9 cellular contexts compared by ENCODE assay signal in the genomic region with DNA sequence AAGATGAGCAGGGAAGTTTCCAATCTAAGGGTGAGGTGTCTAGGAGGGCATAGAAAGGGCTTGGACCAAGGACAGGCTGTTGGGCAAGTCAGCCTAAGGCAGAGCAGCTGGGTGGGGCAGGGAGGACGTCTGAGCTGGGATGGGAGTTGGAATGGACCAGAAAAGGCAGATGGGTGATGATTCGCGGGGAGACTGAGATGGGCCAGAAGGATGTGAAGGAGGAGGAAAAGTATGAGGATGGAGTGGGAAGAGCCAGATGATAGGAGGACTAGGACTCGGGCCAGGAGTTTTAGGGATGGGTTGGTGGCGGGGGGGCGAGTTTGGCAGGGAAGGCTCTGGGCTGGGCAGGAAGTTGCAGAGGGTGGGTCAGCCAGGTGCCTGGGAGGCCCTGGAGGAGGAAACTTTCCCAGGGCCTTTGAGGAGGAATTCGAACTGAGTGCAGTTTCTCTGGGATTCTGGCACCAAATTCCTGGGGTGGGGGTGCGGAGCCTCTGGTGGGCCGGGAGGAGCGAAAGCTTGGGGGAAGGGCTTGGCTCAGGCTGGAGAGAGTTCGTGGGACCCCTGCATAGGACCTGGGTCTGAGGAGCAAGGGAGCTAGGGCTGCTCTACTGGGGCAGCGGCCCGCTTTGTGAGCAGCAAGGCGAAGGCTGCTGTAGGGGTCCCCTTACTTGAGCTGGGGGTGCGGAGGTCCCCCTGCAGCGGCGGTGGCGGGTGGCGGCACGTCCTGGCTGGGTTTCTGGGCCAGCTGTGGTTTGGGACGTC. TPM values are rescaled to one million over a fixed set of nuclear protein-coding genes. Genes with fewer than 3 reads are reported as not detected.
DNase-seq lines count a peak whose midpoint lies in the region; ATAC-seq and TF ChIP-seq lines count a peak whose summit lies in the region.
"Had no signal": no experiment of that assay in that cellular context is flagged by ENCODE, and none has a peak within 500 bp of the region (broad histone marks: within the 10 kb centered on the region; RNA-seq: fewer than 3 reads in every experiment).

No MANE protein-coding gene starts in this region.

- intact Hi-C loops in spleen (cut with DNase I; ENCODE audit: low total_unique reads) = no loop called here

- no peak for TF ChIP-seq POLR2A in spleen (IDR thresholded peaks at IDR 0.05)

- no peak for ATAC-seq in HG03025 (IDR thresholded peaks at IDR 0.05; ENCODE audit: low FRiP score, unreplicated experiment)
- no peak for ATAC-seq in HG02678 (IDR thresholded peaks at IDR 0.05; ENCODE audit: unreplicated experiment)

- H3K27me3 ChIP-seq in brain microvascular endothelial cell (replicated peaks) = no peaks in the 10 kb centered on the region
- H3K27me3 ChIP-seq in spleen (replicated peaks in 1 of 7) = peaks cover 0 to 25% (median 8%) of the 10 kb centered on the region in 7 donors

- TF ChIP-seq CTCF in brain microvascular endothelial cell (IDR thresholded peaks at IDR 0.05; ENCODE audit: low read depth, low read length, missing control alignments) = no peak
- TF ChIP-seq CTCF in spleen (IDR thresholded peaks at IDR 0.05 in 8 of 11, conservative IDR thresholded peaks at IDR 0.05 in 3 of 11) = no peak

- in situ Hi-C loops in brain microvascular endothelial cell (cut with HindIII; ENCODE audit: low pct_ligation_motif_present, low sequenced_read_pairs) = no loop called here

- H3K36me3 ChIP-seq in brain microvascular endothelial cell (replicated peaks) (peaks cover 4% of the 10 kb centered on the region), spleen (peaks cover 0 to 38% (median 27%) of the 10 kb centered on the region in 6 donors)

- DNase-seq in HT-29 (ENCODE audit: low spot score) (peak; percentile 53), brain microvascular endothelial cell (no peak), islet precursor cell (peak; percentile 93), spleen (no peak), NCI-H510A (lab: John Stamatoyannopoulos, UW) (no peak), NCI-H187 (lab: John Stamatoyannopoulos, UW) (no peak)
- DNase-seq: T-helper 9 cell had no signal

- H3K4me3 ChIP-seq in brain microvascular endothelial cell (ENCODE audit: low read depth, low read length) (peak overlapping the region; percentile 30), spleen (peak overlapping the region in 1 of 8 donors; percentile 3)

- H3K9me3 ChIP-seq in spleen = no peaks in the 10 kb centered on the region

- H3K4me1 ChIP-seq in spleen = peaks cover 0 to 20% (median 5%) of the 10 kb centered on the region in 6 donors

- 45 to 68% (median 50%) methylated on average over 11 to 21 of the region's 21 CpGs for WGBS in spleen, 5 donors

- H3K27ac ChIP-seq in brain microvascular endothelial cell = peak overlapping the region; percentile 62
- H3K27ac ChIP-seq in spleen = peak overlapping the region in 6 of 8 donors; percentile 21 to 65 (median 49)

RNA-seq across cellular contexts. Expression of gene TIMP1, which starts 8.7 kb away (rescaled TPM):
- total RNA-seq in HT-29 (2014; rRNA removed; shearing (Covaris generic)) = 116 and 127 TPM in 2 replicates
- 100 to 1,000 TPM; 137 to 293 (median 188) TPM for total RNA-seq in spleen
- 100 to 1,000 TPM in 2 of 3 donors, 10 to 100 TPM in 1; 86.8 to 220 (median 180) TPM for polyA plus RNA-seq in spleen

RNA-seq across cellular contexts. Expression of gene ARAF, which starts 12.5 kb away (rescaled TPM):
- 47.0 and 55.7 TPM in 2 replicates for total RNA-seq in HT-29 (2014; rRNA removed; shearing (Covaris generic))
- total RNA-seq in spleen = 10 to 100 TPM; 54.9 to 88.8 (median 76.9) TPM
- polyA plus RNA-seq in spleen = 10 to 100 TPM; 32.9 to 97.4 (median 81.6) TPM

RNA-seq across cellular contexts. Expression of gene SYN1, which starts 46.1 kb away (rescaled TPM):
- total RNA-seq in HT-29 (2014; rRNA removed; shearing (Covaris generic)) = not detected in 2 replicates
- total RNA-seq in spleen = 1 to 10 TPM in 1 of 7 donors, under 1 TPM in 6; 0.23 to 1.2 (median 0.60) TPM
- polyA plus RNA-seq in spleen = under 1 TPM; 0.10 to 0.68 (median 0.61) TPM

RNA-seq across cellular contexts. Expression of gene CFP, which starts 56.2 kb away (rescaled TPM):
- total RNA-seq in HT-29 (2014; rRNA removed; shearing (Covaris generic)) = 0.21 and 0.56 TPM in 2 replicates
- total RNA-seq in spleen = 100 to 1,000 TPM in 6 of 7 donors, 10 to 100 TPM in 1; 98.2 to 180 (median 117) TPM
- 10 to 100 TPM; 25.3 to 85.8 (median 57.5) TPM for polyA plus RNA-seq in spleen

Comparison
In these comparisons a context has a peak if more than half of its experiments do, and no peak if none do; other contexts are left out.
1. DNase-seq: peak in HT-29 (single experiment) and islet precursor cell (single experiment); none in brain microvascular endothelial cell (single experiment), spleen (single experiment), NCI-H510A (single experiment) and NCI-H187 (0 of 2).